Comparison of ENCODE assay signal across 9 cellular contexts in the genomic region with DNA sequence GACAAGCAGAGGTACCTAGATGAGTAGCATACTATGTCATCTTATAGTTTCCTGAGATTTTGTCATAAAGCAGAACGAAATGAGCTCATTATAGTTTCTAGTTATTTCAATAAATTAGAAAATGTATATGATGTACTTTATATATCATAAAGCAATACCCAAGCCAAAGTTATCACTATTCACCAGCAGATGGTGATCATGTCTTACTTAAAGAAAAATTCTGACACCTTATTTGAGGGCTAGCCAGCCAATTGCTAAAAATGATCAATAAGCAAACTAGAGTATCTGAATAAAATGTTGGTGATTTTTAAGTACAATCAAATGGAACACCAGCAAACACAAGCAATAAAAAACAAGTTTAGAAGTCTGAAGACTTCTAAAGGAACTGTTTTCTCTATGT. TPM values are rescaled to one million over a fixed set of nuclear protein-coding genes. Genes with fewer than 3 reads are reported as not detected.
A peak's percentile ranks its signal among the peaks of the same experiment; 100 is the strongest.
DNase-seq lines count a peak whose midpoint lies in the region; ATAC-seq and TF ChIP-seq lines count a peak whose summit lies in the region.
"Had no signal": no experiment of that assay in that cellular context is flagged by ENCODE, and none has a peak within 500 bp of the region (broad histone marks: within the 10 kb centered on the region; RNA-seq: fewer than 3 reads in every experiment).

No MANE protein-coding gene starts in this region.

- H3K27ac Mint-ChIP-seq in activated T-helper 1 cell treated with anti-CD3 and anti-CD28 coated beads, Interleukin-12 subunit alpha, Interleukin-12 subunit beta, Interleukin-2, Interleukin-4 antibody, amounts not matched to agents 30 ng/mL and 10 ng/mL and 1 ng/mL, durations not matched to agents 14 hours and 24 hours and 36 hours = no peak overlapping the region
- H3K27ac Mint-ChIP-seq: activated B cell treated with CpG ODN at 0.5 μM for 24 hours had no signal

- no peaks in the 10 kb centered on the region for H3K9me3 Mint-ChIP-seq in activated T-helper 1 cell treated with anti-CD3 and anti-CD28 coated beads, Interleukin-12 subunit alpha, Interleukin-12 subunit beta, Interleukin-2, Interleukin-4 antibody, amounts not matched to agents 30 ng/mL and 10 ng/mL and 1 ng/mL, durations not matched to agents 14 hours and 24 hours and 36 hours
- H3K9me3 Mint-ChIP-seq: activated B cell treated with CpG ODN at 0.5 μM for 24 hours had no signal

- intact Hi-C loops in right lobe of liver (cut with DNase I) = no loop called here
- intact Hi-C loops in activated T-helper 1 cell treated with anti-CD3 and anti-CD28 coated beads, Interleukin-12 subunit alpha, Interleukin-12 subunit beta, Interleukin-2, Interleukin-4 antibody, amounts not matched to agents 30 ng/mL and 10 ng/mL and 1 ng/mL, durations not matched to agents 14 hours and 24 hours and 36 hours (cut with micrococcal nuclease) = loop anchor here (1.0 kb wide), 3 partner anchors 43 to 224 kb away; no protein-coding TSS in a partner anchor

- no peak overlapping the region for H3K27ac ChIP-seq in right lobe of liver

- no peaks in the 10 kb centered on the region for H3K27me3 Mint-ChIP-seq in activated T-helper 1 cell treated with anti-CD3 and anti-CD28 coated beads, Interleukin-12 subunit alpha, Interleukin-12 subunit beta, Interleukin-2, Interleukin-4 antibody, amounts not matched to agents 30 ng/mL and 10 ng/mL and 1 ng/mL, durations not matched to agents 14 hours and 24 hours and 36 hours (ENCODE audit: insufficient read depth)
- H3K27me3 Mint-ChIP-seq: activated B cell treated with CpG ODN at 0.5 μM for 24 hours had no signal

- TF ChIP-seq POLR2A in right lobe of liver (IDR thresholded peaks at IDR 0.05) = no peak

- H3K27me3 ChIP-seq in right lobe of liver = no peaks in the 10 kb centered on the region

- 65% methylated on average over 1 of the region's 1 CpG for WGBS in right lobe of liver (ENCODE audit: insufficient coverage, low coverage, low lambda C conversion rate, missing lambda C conversion rate)

- no peaks in the 10 kb centered on the region for H3K36me3 ChIP-seq in right lobe of liver

- peaks cover 7% of the 10 kb centered on the region for H3K4me1 Mint-ChIP-seq in activated T-helper 1 cell treated with anti-CD3 and anti-CD28 coated beads, Interleukin-12 subunit alpha, Interleukin-12 subunit beta, Interleukin-2, Interleukin-4 antibody, amounts not matched to agents 30 ng/mL and 10 ng/mL and 1 ng/mL, durations not matched to agents 14 hours and 24 hours and 36 hours (ENCODE audit: low read depth)

- DNase-seq in DMS114 treated with DMSO at 0.1 percent for 48 hours (lab: John Stamatoyannopoulos, UW; ENCODE audit: unreplicated experiment) (peak; percentile 10), SW480 (ENCODE audit: low spot score) (peak; percentile 32), right lobe of liver (no peak), T-helper 9 cell (no peak)
- peak; percentile 16 for DNase-seq in Jurkat, Clone E6-1 (ENCODE audit: low read depth, low spot score)
- DNase-seq in activated T-helper 1 cell treated with anti-CD3 and anti-CD28 coated beads, Interleukin-12 subunit alpha, Interleukin-12 subunit beta, Interleukin-2, Interleukin-4 antibody, amounts not matched to agents 30 ng/mL and 10 ng/mL and 1 ng/mL, durations not matched to agents 14 hours and 24 hours and 36 hours (ENCODE audit: low spot score) = no peak
- DNase-seq: activated B cell treated with CpG ODN at 0.5 μM for 24 hours had no signal

- no peak overlapping the region for H3K4me3 Mint-ChIP-seq in activated T-helper 1 cell treated with anti-CD3 and anti-CD28 coated beads, Interleukin-12 subunit alpha, Interleukin-12 subunit beta, Interleukin-2, Interleukin-4 antibody, amounts not matched to agents 30 ng/mL and 10 ng/mL and 1 ng/mL, durations not matched to agents 14 hours and 24 hours and 36 hours
- H3K4me3 Mint-ChIP-seq: activated B cell treated with CpG ODN at 0.5 μM for 24 hours had no signal

- no peaks in the 10 kb centered on the region for H3K9me3 ChIP-seq in right lobe of liver

- H3K4me1 ChIP-seq in right lobe of liver = no peaks in the 10 kb centered on the region

- H3K4me3 ChIP-seq in Jurkat, Clone E6-1 (ENCODE audit: low read length) = no peak overlapping the region
- no peak overlapping the region for H3K4me3 ChIP-seq in right lobe of liver

- ATAC-seq in right lobe of liver = no peak
- no peak for ATAC-seq in GM19395 (IDR thresholded peaks at IDR 0.05; ENCODE audit: unreplicated experiment)
- no peak for ATAC-seq in GM21360 (IDR thresholded peaks at IDR 0.05; ENCODE audit: unreplicated experiment)

- no peaks in the 10 kb centered on the region for H3K36me3 Mint-ChIP-seq in activated T-helper 1 cell treated with anti-CD3 and anti-CD28 coated beads, Interleukin-12 subunit alpha, Interleukin-12 subunit beta, Interleukin-2, Interleukin-4 antibody, amounts not matched to agents 30 ng/mL and 10 ng/mL and 1 ng/mL, durations not matched to agents 14 hours and 24 hours and 36 hours (ENCODE audit: low read depth)

- peak; percentile 25 to 44 (median 32) for TF ChIP-seq CTCF in right lobe of liver (IDR thresholded peaks at IDR 0.05)

RNA-seq across cellular contexts. Expression of a gene that starts 44.1 kb away (rescaled TPM):
- polyA plus RNA-seq in Jurkat, Clone E6-1 (2012; ENCODE audit: insufficient read depth, insufficient read length) = 17.5 TPM
- total RNA-seq in right lobe of liver = 10 to 100 TPM in 5 of 6 experiments, 1 to 10 TPM in 1; 8.4 to 23.0 (median 20.6) TPM
- 47.0 and 49.2 TPM in 2 replicates for total RNA-seq in activated T-helper 1 cell treated with anti-CD3 and anti-CD28 coated beads, Interleukin-12 subunit alpha, Interleukin-12 subunit beta, Interleukin-2, Interleukin-4 antibody, amounts not matched to agents 30 ng/mL and 10 ng/mL and 1 ng/mL, durations not matched to agents 14 hours and 24 hours and 36 hours

RNA-seq across cellular contexts. Expression of a gene that starts 44.5 kb away (rescaled TPM):
- polyA plus RNA-seq in Jurkat, Clone E6-1 (2012; ENCODE audit: insufficient read depth, insufficient read length) = 36.9 TPM
- 10 to 100 TPM; 10.4 to 19.2 (median 14.5) TPM for total RNA-seq in right lobe of liver
- 1.5 and 2.4 TPM in 2 replicates for total RNA-seq in activated T-helper 1 cell treated with anti-CD3 and anti-CD28 coated beads, Interleukin-12 subunit alpha, Interleukin-12 subunit beta, Interleukin-2, Interleukin-4 antibody, amounts not matched to agents 30 ng/mL and 10 ng/mL and 1 ng/mL, durations not matched to agents 14 hours and 24 hours and 36 hours

Comparison
In these comparisons a context has a peak if more than half of its experiments do, and no peak if none do; other contexts are left out.
1. DNase-seq: peak in DMS114 treated with DMSO at 0.1 percent for 48 hours (single experiment), Jurkat, Clone E6-1 (single experiment) and SW480 (single experiment); none in right lobe of liver (0 of 3), T-helper 9 cell (single experiment) and activated T-helper 1 cell treated with anti-CD3 and anti-CD28 coated beads, Interleukin-12 subunit alpha, Interleukin-12 subunit beta, Interleukin-2, Interleukin-4 antibody, amounts not matched to agents 30 ng/mL and 10 ng/mL and 1 ng/mL, durations not matched to agents 14 hours and 24 hours and 36 hours (single experiment).